9 cellular contexts compared by ENCODE assay signal in genomic region chr7:82017334-82017943, GRCh38.
DNase-seq lines count a peak whose midpoint lies in the region; ATAC-seq and TF ChIP-seq lines count a peak whose summit lies in the region.
"Had no signal": no experiment of that assay in that cellular context is flagged by ENCODE, and none has a peak within 500 bp of the region (broad histone marks: within the 10 kb centered on the region; RNA-seq: fewer than 3 reads in every experiment).

No MANE protein-coding gene starts in this region.

- 88 to 97% (median 94%) methylated on average over 1 of the region's 1 CpG for WGBS in adrenal gland, 4 donors

- TF ChIP-seq CTCF in BJ (IDR thresholded peaks at IDR 0.05; ENCODE audit: insufficient read depth, low read depth, low read length) (peak; percentile 51), adrenal gland (IDR thresholded peaks at IDR 0.05) (peak; percentile 28 to 60 (median 44))

- ATAC-seq in GM21529 (IDR thresholded peaks at IDR 0.05; ENCODE audit: unreplicated experiment) (no peak), GM19035 (IDR thresholded peaks at IDR 0.05; ENCODE audit: unreplicated experiment) (no peak), GM21717 (IDR thresholded peaks at IDR 0.05; ENCODE audit: unreplicated experiment) (no peak)

- DNase-seq in BJ (ENCODE audit: low read depth) (no peak), HPDE6-E6E7 (ENCODE audit: extremely low spot score) (peak; percentile 1), adrenal gland (no peak), left kidney (ENCODE audit: low read depth, low spot score) (peak; percentile 57)
- no peak for DNase-seq in activated CD8-positive, alpha-beta memory T cell treated with anti-CD3 and anti-CD28 coated beads, Interleukin-2, amount 50 U/mL, for 48 hours

- no peak overlapping the region for H3K4me3 ChIP-seq in BJ (ENCODE audit: low read depth, low read length)
- H3K4me3 ChIP-seq in adrenal gland = no peak overlapping the region
- H3K4me3 ChIP-seq: HAP-1 had no signal

- TF ChIP-seq POLR2A in adrenal gland (IDR thresholded peaks at IDR 0.05) = no peak

- H3K27ac ChIP-seq in adrenal gland = no peak overlapping the region

- H3K36me3 ChIP-seq in BJ (ENCODE audit: control insufficient read depth, insufficient read depth, low read length) (no peaks in the 10 kb centered on the region), adrenal gland (replicated peaks in 1 of 2) (no peaks in the 10 kb centered on the region)
- H3K36me3 ChIP-seq: HAP-1 had no signal

- intact Hi-C loops in adrenal gland (cut with DNase I) = loop anchor here in 1 of 2 donors (10.0 kb wide), 1 partner anchor 523 kb away; no protein-coding TSS in a partner anchor

- H3K4me1 ChIP-seq in adrenal gland (replicated peaks in 1 of 2) = no peaks in the 10 kb centered on the region
- H3K4me1 ChIP-seq: HAP-1 had no signal

- CTCF ChIA-PET in BJ (lab: Yijun Ruan, JAX) = interaction anchor here (0.6 to 5.7 kb wide), 8 partner anchors 22 to 547 kb away, joined by 3 to 32 read pairs (median 3); no protein-coding TSS in a partner anchor

- POLR2A ChIA-PET in BJ (lab: Charles Lee) = no interaction called here

- no peaks in the 10 kb centered on the region for H3K9me3 ChIP-seq in adrenal gland (replicated peaks in 1 of 3)
- H3K9me3 ChIP-seq: HAP-1 had no signal

- H3K27me3 ChIP-seq in BJ (ENCODE audit: control insufficient read depth, insufficient read depth, low read length) = no peaks in the 10 kb centered on the region
- no peaks in the 10 kb centered on the region for H3K27me3 ChIP-seq in adrenal gland

Comparison
In these comparisons a context has a peak if more than half of its experiments do, and no peak if none do; other contexts are left out.
1. DNase-seq: peak in HPDE6-E6E7 (single experiment) and left kidney (single experiment); none in BJ (single experiment), adrenal gland (0 of 7) and activated CD8-positive, alpha-beta memory T cell treated with anti-CD3 and anti-CD28 coated beads, Interleukin-2, amount 50 U/mL, for 48 hours (single experiment).